Comparison of ENCODE assay signal across 1 cellular context in the genomic region with DNA sequence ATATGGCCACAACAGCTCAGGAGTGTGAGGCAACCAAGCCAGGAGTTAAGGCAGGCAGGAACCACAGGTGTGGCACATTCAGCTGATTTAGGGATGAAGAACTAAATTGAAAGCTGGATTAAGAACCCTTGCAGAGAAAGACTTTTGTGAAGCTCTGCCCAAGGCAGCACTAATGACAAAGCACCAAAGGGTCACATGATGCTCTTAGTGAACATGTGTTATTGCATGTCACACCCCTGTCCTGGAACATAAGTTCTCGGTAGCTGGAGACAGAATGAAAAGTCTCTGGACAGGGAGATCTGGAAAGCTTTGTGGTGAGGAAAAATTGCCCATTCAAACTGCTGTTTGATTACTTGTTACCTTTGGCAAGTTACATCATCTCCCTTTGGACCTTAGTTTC.
TF ChIP-seq lines count a peak whose summit lies in the region.

No MANE protein-coding gene starts in this region.

TF ChIP-seq in GM12878, 131 proteins besides CTCF, POLR2A, EP300 and RAD21:
- TF ChIP-seq BHLHE40 (IDR thresholded peaks at IDR 0.05; ENCODE audit: borderline replicate concordance in 1 of 2, low read depth in 2 of 2, low read length in 1 of 2) (no peak), RAD51 (IDR thresholded peaks at IDR 0.05) (peak; percentile 66; the same call in 1 of the 2 replicates), NR2C1 (IDR thresholded peaks at IDR 0.05) (no peak)
- TF ChIP-seq, protein P1, sequence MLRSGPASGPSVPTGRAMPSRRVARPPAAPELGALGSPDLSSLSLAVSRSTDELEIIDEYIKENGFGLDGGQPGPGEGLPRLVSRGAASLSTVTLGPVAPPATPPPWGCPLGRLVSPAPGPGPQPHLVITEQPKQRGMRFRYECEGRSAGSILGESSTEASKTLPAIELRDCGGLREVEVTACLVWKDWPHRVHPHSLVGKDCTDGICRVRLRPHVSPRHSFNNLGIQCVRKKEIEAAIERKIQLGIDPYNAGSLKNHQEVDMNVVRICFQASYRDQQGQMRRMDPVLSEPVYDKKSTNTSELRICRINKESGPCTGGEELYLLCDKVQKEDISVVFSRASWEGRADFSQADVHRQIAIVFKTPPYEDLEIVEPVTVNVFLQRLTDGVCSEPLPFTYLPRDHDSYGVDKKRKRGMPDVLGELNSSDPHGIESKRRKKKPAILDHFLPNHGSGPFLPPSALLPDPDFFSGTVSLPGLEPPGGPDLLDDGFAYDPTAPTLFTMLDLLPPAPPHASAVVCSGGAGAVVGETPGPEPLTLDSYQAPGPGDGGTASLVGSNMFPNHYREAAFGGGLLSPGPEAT (IDR thresholded peaks at IDR 0.05; ENCODE audit: low read depth), result no peak
- TF ChIP-seq, protein P2, sequence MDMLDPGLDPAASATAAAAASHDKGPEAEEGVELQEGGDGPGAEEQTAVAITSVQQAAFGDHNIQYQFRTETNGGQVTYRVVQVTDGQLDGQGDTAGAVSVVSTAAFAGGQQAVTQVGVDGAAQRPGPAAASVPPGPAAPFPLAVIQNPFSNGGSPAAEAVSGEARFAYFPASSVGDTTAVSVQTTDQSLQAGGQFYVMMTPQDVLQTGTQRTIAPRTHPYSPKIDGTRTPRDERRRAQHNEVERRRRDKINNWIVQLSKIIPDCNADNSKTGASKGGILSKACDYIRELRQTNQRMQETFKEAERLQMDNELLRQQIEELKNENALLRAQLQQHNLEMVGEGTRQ (IDR thresholded peaks at IDR 0.05; ENCODE audit: borderline replicate concordance, low read depth, low read length), result peak; percentile 15; the same call in 1 of the 2 replicates
- TF ChIP-seq, protein P3, sequence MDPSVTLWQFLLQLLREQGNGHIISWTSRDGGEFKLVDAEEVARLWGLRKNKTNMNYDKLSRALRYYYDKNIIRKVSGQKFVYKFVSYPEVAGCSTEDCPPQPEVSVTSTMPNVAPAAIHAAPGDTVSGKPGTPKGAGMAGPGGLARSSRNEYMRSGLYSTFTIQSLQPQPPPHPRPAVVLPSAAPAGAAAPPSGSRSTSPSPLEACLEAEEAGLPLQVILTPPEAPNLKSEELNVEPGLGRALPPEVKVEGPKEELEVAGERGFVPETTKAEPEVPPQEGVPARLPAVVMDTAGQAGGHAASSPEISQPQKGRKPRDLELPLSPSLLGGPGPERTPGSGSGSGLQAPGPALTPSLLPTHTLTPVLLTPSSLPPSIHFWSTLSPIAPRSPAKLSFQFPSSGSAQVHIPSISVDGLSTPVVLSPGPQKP (IDR thresholded peaks at IDR 0.05; ENCODE audit: low read depth, low read length), result no peak
- TF ChIP-seq, protein P4, sequence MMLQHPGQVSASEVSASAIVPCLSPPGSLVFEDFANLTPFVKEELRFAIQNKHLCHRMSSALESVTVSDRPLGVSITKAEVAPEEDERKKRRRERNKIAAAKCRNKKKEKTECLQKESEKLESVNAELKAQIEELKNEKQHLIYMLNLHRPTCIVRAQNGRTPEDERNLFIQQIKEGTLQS (IDR thresholded peaks at IDR 0.05; ENCODE audit: borderline replicate concordance, extremely low read depth, low read depth, low read length), result no peak
